17 cellular contexts compared by ENCODE assay signal in genomic region chr4:93825551-93826216, GRCh38. TPM values are rescaled to one million over a fixed set of nuclear protein-coding genes. Genes with fewer than 3 reads are reported as not detected.
DNase-seq lines count a peak whose midpoint lies in the region; ATAC-seq and TF ChIP-seq lines count a peak whose summit lies in the region.
"Had no signal": no experiment of that assay in that cellular context is flagged by ENCODE, and none has a peak within 500 bp of the region (broad histone marks: within the 10 kb centered on the region; RNA-seq: fewer than 3 reads in every experiment).

No MANE protein-coding gene starts in this region.

- H3K4me3 ChIP-seq in mammary epithelial cell (replicated peaks in 1 of 3; ENCODE audit: insufficient read depth in 1 of 3, low read depth in 2 of 3, low read length in 3 of 3), result no peak overlapping the region
- no peak overlapping the region for H3K4me3 ChIP-seq in breast epithelium
- H3K4me3 ChIP-seq in WERI-Rb-1 (ENCODE audit: low read depth, low read length), result no peak overlapping the region
- H3K4me3 ChIP-seq in Karpas-422 (ENCODE audit: low read length), result no peak overlapping the region
- H3K4me3 ChIP-seq: BLaER1, HAP-1 had no signal

- H3K27ac ChIP-seq in mammary epithelial cell (ENCODE audit: insufficient read depth, low read depth, low read length) (no peak overlapping the region), breast epithelium (no peak overlapping the region), WERI-Rb-1 (no peak overlapping the region), Karpas-422 (ENCODE audit: low read length) (no peak overlapping the region)
- H3K27ac ChIP-seq: BLaER1 had no signal

- H3K9me3 ChIP-seq in mammary epithelial cell (replicated peaks; ENCODE audit: insufficient read depth, low read length), result no peaks in the 10 kb centered on the region
- H3K9me3 ChIP-seq in breast epithelium, result no peaks in the 10 kb centered on the region
- H3K9me3 ChIP-seq in WERI-Rb-1 (ENCODE audit: severe bottlenecking), result no peaks in the 10 kb centered on the region
- H3K9me3 ChIP-seq in Karpas-422 (ENCODE audit: low read length), result no peaks in the 10 kb centered on the region

- in situ Hi-C loops in mammary epithelial cell (cut with MboI; ENCODE audit: low sequenced_read_pairs in 2 of 2), result no loop called here

- intact Hi-C loops in mammary epithelial cell (cut with micrococcal nuclease), result no loop called here
- intact Hi-C loops in breast epithelium (cut with DNase I; ENCODE audit: low total_unique reads), result no loop called here

- H3K27me3 Mint-ChIP-seq in type B pancreatic cell, result peaks cover 90% of the 10 kb centered on the region

- no peak overlapping the region for H3K4me2 ChIP-seq in mammary epithelial cell (ENCODE audit: insufficient read depth, low read depth, low read length)
- H3K4me2 ChIP-seq in Karpas-422 (ENCODE audit: low read depth, low read length, poor library complexity, severe bottlenecking), result no peak overlapping the region
- H3K4me2 ChIP-seq: BLaER1 had no signal

- no peaks in the 10 kb centered on the region for H4K20me1 ChIP-seq in mammary epithelial cell (ENCODE audit: insufficient read depth, low read length)
- no peaks in the 10 kb centered on the region for H4K20me1 ChIP-seq in Karpas-422 (ENCODE audit: insufficient read depth, low read depth, low read length)
- H4K20me1 ChIP-seq: BLaER1 had no signal

- H3K4me1 ChIP-seq in mammary epithelial cell (ENCODE audit: insufficient read depth, low read length), result peaks cover 15% of the 10 kb centered on the region
- H3K4me1 ChIP-seq in breast epithelium, result peaks cover 7 to 15% of the 10 kb centered on the region in 2 donors
- H3K4me1 ChIP-seq in Karpas-422 (ENCODE audit: low read length), result no peaks in the 10 kb centered on the region
- H3K4me1 ChIP-seq: BLaER1 had no signal

- H3K79me2 ChIP-seq in mammary epithelial cell (ENCODE audit: insufficient read depth, low read length) (no peaks in the 10 kb centered on the region), Karpas-422 (ENCODE audit: low read length) (no peaks in the 10 kb centered on the region)

- DNase-seq in mammary epithelial cell (peak; percentile 8), breast epithelium (ENCODE audit: low spot score in 2 of 2) (no peak), WERI-Rb-1 (peak; percentile 42), type B pancreatic cell (ENCODE audit: extremely low spot score, unreplicated experiment) (no peak), Karpas-422 (no peak), KG1 (lab: John Stamatoyannopoulos, UW) (no peak)
- DNase-seq: 8988T; AML-193; CD8-positive, alpha-beta memory T cell; DMS79; HFFc6; IMR-90 had no signal

- H3K9me2 ChIP-seq in Karpas-422 (replicated peaks; ENCODE audit: insufficient read depth, low read length), result no peaks in the 10 kb centered on the region

- H3K36me3 ChIP-seq in mammary epithelial cell (ENCODE audit: insufficient read depth, low read length) (no peaks in the 10 kb centered on the region), breast epithelium (no peaks in the 10 kb centered on the region), WERI-Rb-1 (no peaks in the 10 kb centered on the region), Karpas-422 (ENCODE audit: insufficient read depth, low read length) (no peaks in the 10 kb centered on the region)
- H3K36me3 ChIP-seq: BLaER1, HAP-1 had no signal

- peak overlapping the region; percentile 6 for H3K27ac Mint-ChIP-seq in type B pancreatic cell
- H3K27ac Mint-ChIP-seq: CD8-positive, alpha-beta memory T cell; HFFc6 had no signal

- H3K9ac ChIP-seq in mammary epithelial cell (ENCODE audit: insufficient read depth, low read length), result no peak overlapping the region
- H3K9ac ChIP-seq in Karpas-422 (ENCODE audit: low read length), result no peak overlapping the region
- H3K9ac ChIP-seq: BLaER1 had no signal

- no peak for TF ChIP-seq POLR2A in breast epithelium (IDR thresholded peaks at IDR 0.05)

- H3K4me1 Mint-ChIP-seq in type B pancreatic cell (ENCODE audit: unreplicated experiment), result peaks cover 15% of the 10 kb centered on the region

- no peak overlapping the region for H3K4me3 Mint-ChIP-seq in type B pancreatic cell
- H3K4me3 Mint-ChIP-seq: CD8-positive, alpha-beta memory T cell; HFFc6 had no signal

- H2AFZ ChIP-seq in mammary epithelial cell (ENCODE audit: low read depth, low read length) (no peak overlapping the region), Karpas-422 (ENCODE audit: low read length) (no peak overlapping the region)

- no peaks in the 10 kb centered on the region for H3K36me3 Mint-ChIP-seq in type B pancreatic cell
- H3K36me3 Mint-ChIP-seq: CD8-positive, alpha-beta memory T cell had no signal

- CTCF ChIA-PET in mammary epithelial cell (lab: Charles Lee; ENCODE audit: low non-redundant PET), result no interaction called here

- BruUV-seq in mammary epithelial cell (replicated peaks; lab: Mats Ljungman, UMichigan), result no TSS peak

- dilution Hi-C loops in mammary epithelial cell (cut with HindIII; ENCODE audit: low sequenced_read_pairs), result no loop called here

- TF ChIP-seq CTCF in mammary epithelial cell (conservative IDR thresholded peaks at IDR 0.05 in 1 of 2, IDR thresholded peaks at IDR 0.05 in 1 of 2; ENCODE audit: extremely low read depth in 1 of 2, insufficient read depth in 1 of 2, low read depth in 1 of 2, low read length in 2 of 2) (no peak), breast epithelium (IDR thresholded peaks at IDR 0.05) (no peak), WERI-Rb-1 (IDR thresholded peaks at IDR 0.05; ENCODE audit: low read depth, low read length) (no peak), type B pancreatic cell (conservative IDR thresholded peaks at IDR 0.05) (no peak)

- peaks cover 37% of the 10 kb centered on the region for H3K27me3 ChIP-seq in mammary epithelial cell (ENCODE audit: insufficient read depth, low read length)
- peaks cover 0 to 49% of the 10 kb centered on the region in 2 donors for H3K27me3 ChIP-seq in breast epithelium
- peaks cover 53% of the 10 kb centered on the region for H3K27me3 ChIP-seq in WERI-Rb-1 (ENCODE audit: insufficient read depth, low read depth, severe bottlenecking)
- no peaks in the 10 kb centered on the region for H3K27me3 ChIP-seq in Karpas-422 (ENCODE audit: low read length)
- H3K27me3 ChIP-seq: BLaER1 had no signal

- H3K9me3 Mint-ChIP-seq in type B pancreatic cell, result no peaks in the 10 kb centered on the region
- H3K9me3 Mint-ChIP-seq: HFFc6 had no signal

- ATAC-seq in esophagus mucosa (peak; percentile 48), GM18520 (IDR thresholded peaks at IDR 0.05; ENCODE audit: unreplicated experiment) (no peak)

- WGBS in mammary epithelial cell (ENCODE audit: low coverage, missing lambda C conversion rate), result 51% methylated on average over 3 of the region's 4 CpGs

RNA-seq across cellular contexts. Expression of gene ATOH1, which starts 2.9 kb away (rescaled TPM):
- total RNA-seq in mammary epithelial cell (not detected), breast epithelium (not detected), esophagus mucosa (not detected), type B pancreatic cell (ENCODE audit: low replicate concordance) (0.36 and 0.97 TPM in 2 replicates)
- not detected for polyA plus RNA-seq in mammary epithelial cell
- polyA minus RNA-seq in mammary epithelial cell, result not detected
- not detected in 2 replicates for total RNA-seq in Karpas-422 (2014; rRNA removed; shearing (Covaris generic); ENCODE audit: low replicate concordance)
- total RNA-seq: CD8-positive, alpha-beta memory T cell; G401; HFFc6; IMR-90 had no signal
- polyA plus RNA-seq: CD8-positive, alpha-beta memory T cell; IMR-90 had no signal

Comparison
In these comparisons a context has a peak if more than half of its experiments do, and no peak if none do; other contexts are left out.
1. DNase-seq: peak in mammary epithelial cell (single experiment) and WERI-Rb-1 (single experiment); none in breast epithelium (0 of 2), type B pancreatic cell (single experiment), Karpas-422 (single experiment) and KG1 (single experiment).